ENCODE assay signal across 17 cellular contexts in the genomic region with DNA sequence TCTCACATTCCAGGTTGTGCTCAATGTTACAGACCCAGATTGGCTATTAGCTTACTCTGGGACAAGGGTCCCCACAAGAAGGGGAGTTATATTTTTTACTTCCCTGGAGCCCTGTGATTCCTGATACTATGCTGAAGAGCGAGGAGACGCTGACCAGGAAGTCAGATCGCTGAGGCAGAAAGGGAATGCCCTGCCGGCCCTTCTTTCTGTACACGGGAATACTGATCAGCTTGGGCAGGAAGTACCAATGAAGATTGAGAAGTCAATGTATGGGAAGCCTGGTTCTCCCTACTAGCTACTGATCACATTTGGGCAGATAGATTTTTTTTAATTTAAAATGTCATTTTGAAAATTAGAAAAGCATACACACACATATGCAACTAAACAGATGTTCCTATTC.
DNase-seq lines count a peak whose midpoint lies in the region; ATAC-seq and TF ChIP-seq lines count a peak whose summit lies in the region.
"Had no signal": no experiment of that assay in that cellular context is flagged by ENCODE, and none has a peak within 500 bp of the region (broad histone marks: within the 10 kb centered on the region; RNA-seq: fewer than 3 reads in every experiment).

No MANE protein-coding gene starts in this region.

- H3K27me3 Mint-ChIP-seq in endothelial cell (ENCODE audit: unreplicated experiment) (peaks cover under 1% of the 10 kb centered on the region), neural crest cell (ENCODE audit: low read depth) (no peaks in the 10 kb centered on the region), T-cell (peaks cover 3 to 9% of the 10 kb centered on the region in 2 donors)

- H3K27ac Mint-ChIP-seq in endothelial cell (ENCODE audit: unreplicated experiment) (no peak overlapping the region), neural crest cell (ENCODE audit: unreplicated experiment) (peak overlapping the region; percentile 32), T-cell (no peak overlapping the region)
- H3K27ac Mint-ChIP-seq: activated naive CD8-positive, alpha-beta T cell treated with anti-CD3 and anti-CD28 coated beads, Interleukin-2, amount 50 U/mL, for 24 hours had no signal

- DNase-seq in AG08395 (ENCODE audit: low spot score): peak; percentile 13
- DNase-seq in GM03348 (ENCODE audit: low spot score): peak; percentile 21
- peak; percentile 10 for DNase-seq in endothelial cell (ENCODE audit: low spot score)
- DNase-seq in neural crest cell (ENCODE audit: low read depth, low spot score): no peak
- no peak for DNase-seq in NCI-H345 treated with DMSO at 0.1 percent for 48 hours (lab: John Stamatoyannopoulos, UW; ENCODE audit: unreplicated experiment)
- no peak for DNase-seq in T-cell
- no peak for DNase-seq in NCI-H2227 (lab: John Stamatoyannopoulos, UW; ENCODE audit: unreplicated experiment)
- DNase-seq: activated CD4-positive, CD25-positive, alpha-beta regulatory T cell treated with anti-CD3 and anti-CD28 coated beads, Interleukin-2, amount 50 U/mL, for 72 hours; activated naive CD8-positive, alpha-beta T cell treated with anti-CD3 and anti-CD28 coated beads, Interleukin-2, amount 50 U/mL, for 24 hours; GDM1; KG1; NCI-H2081 treated with DMSO at 0.1 percent for 48 hours; NCI-H526 treated with DMSO at 0.1 percent for 48 hours; T1000; upper lobe of left lung had no signal

- peaks cover 25% of the 10 kb centered on the region for H3K4me1 Mint-ChIP-seq in endothelial cell (ENCODE audit: unreplicated experiment)
- peaks cover 50% of the 10 kb centered on the region for H3K4me1 Mint-ChIP-seq in neural crest cell
- no peaks in the 10 kb centered on the region for H3K4me1 Mint-ChIP-seq in T-cell

- no peak overlapping the region for H3K4me3 Mint-ChIP-seq in endothelial cell (ENCODE audit: unreplicated experiment)
- no peak overlapping the region for H3K4me3 Mint-ChIP-seq in neural crest cell
- no peak overlapping the region for H3K4me3 Mint-ChIP-seq in T-cell
- H3K4me3 Mint-ChIP-seq: activated naive CD8-positive, alpha-beta T cell treated with anti-CD3 and anti-CD28 coated beads, Interleukin-2, amount 50 U/mL, for 24 hours had no signal

- CTCF ChIA-PET in T-cell (lab: Charles Lee): no interaction called here

- POLR2A ChIA-PET in T-cell (lab: Charles Lee): interaction anchor here in 1 of 2 donors (0.5 kb wide), 1 partner anchor 711 kb away, joined by 3 read pairs; no protein-coding TSS in a partner anchor

- H3K9me3 Mint-ChIP-seq in endothelial cell (ENCODE audit: unreplicated experiment): no peaks in the 10 kb centered on the region
- H3K9me3 Mint-ChIP-seq in neural crest cell: no peaks in the 10 kb centered on the region
- H3K9me3 Mint-ChIP-seq in T-cell: no peaks in the 10 kb centered on the region
- H3K9me3 Mint-ChIP-seq: activated naive CD8-positive, alpha-beta T cell treated with anti-CD3 and anti-CD28 coated beads, Interleukin-2, amount 50 U/mL, for 24 hours had no signal

- H3K36me3 Mint-ChIP-seq in endothelial cell (ENCODE audit: low read depth, unreplicated experiment) (peaks cover 3% of the 10 kb centered on the region), neural crest cell (ENCODE audit: low read depth) (no peaks in the 10 kb centered on the region), T-cell (no peaks in the 10 kb centered on the region)

- no peak for TF ChIP-seq CTCF in endothelial cell (IDR thresholded peaks at IDR 0.05; ENCODE audit: unreplicated experiment)
- no peak for TF ChIP-seq CTCF in neural crest cell (conservative IDR thresholded peaks at IDR 0.05)

- ATAC-seq in T-cell (replicated peaks in 1 of 4) (no peak), GM18907 (IDR thresholded peaks at IDR 0.05; ENCODE audit: unreplicated experiment) (no peak)
- ATAC-seq: activated naive CD8-positive, alpha-beta T cell treated with anti-CD3 and anti-CD28 coated beads, Interleukin-2, amount 50 U/mL, for 24 hours; GM12878 had no signal

Comparison
In these comparisons a context has a peak if more than half of its experiments do, and no peak if none do; other contexts are left out.
1. DNase-seq: peak in AG08395 (single experiment), GM03348 (single experiment) and endothelial cell (single experiment); none in neural crest cell (single experiment), NCI-H345 treated with DMSO at 0.1 percent for 48 hours (single experiment), T-cell (0 of 34) and NCI-H2227 (single experiment).